In genomic region chr14:103228076-103228806, GRCh38 we compare ENCODE assay signal across 36 cellular contexts.
"Had no signal": no experiment of that assay in that cellular context is flagged by ENCODE, and none has a peak within 500 bp of the region (broad histone marks: within the 10 kb centered on the region; RNA-seq: fewer than 3 reads in every experiment).

No MANE protein-coding gene starts in this region.

- H3K4me2 ChIP-seq: SK-N-SH had no signal

- H3K27ac Mint-ChIP-seq: activated CD4-positive, alpha-beta memory T cell treated with anti-CD3 and anti-CD28 coated beads, Interleukin-2, amount 10 ng/mL, durations not matched to agents 7 days and 5 days; activated CD4-positive, alpha-beta T cell treated with anti-CD3 and anti-CD28 coated beads for 36 hours; activated CD8-positive, alpha-beta memory T cell treated with anti-CD3 and anti-CD28 coated beads, Interleukin-2, amount 10 ng/mL, durations not matched to agents 7 days and 5 days; activated naive CD4-positive, alpha-beta T cell treated with anti-CD3 and anti-CD28 coated beads, Interleukin-2, amount 50 U/mL, for 24 hours; activated naive CD8-positive, alpha-beta T cell treated with anti-CD3 and anti-CD28 coated beads, Interleukin-2, amount 10 ng/mL, durations not matched to agents 7 days and 5 days; activated T-helper 17 cell treated with anti-CD3 and anti-CD28 coated beads, Interleukin-2, amount 50 U/mL, for 72 hours; T-helper 1 cell treated with Interleukin-12 subunit alpha and Interleukin-12 subunit beta and Interleukin-4 antibody, amounts not matched to agents 30 μg/mL and 1 μg/mL, for 36 hours; T-helper 2 cell treated with Interferon-gamma antibody and Interleukin-4, amounts not matched to agents 5 μg/mL and 100 μg/mL, for 36 hours had no signal

- H3K4me1 ChIP-seq: ascending aorta had no signal

- FAIRE-seq: TTC549 had no signal

- DNase-seq: activated CD4-positive, alpha-beta memory T cell treated with anti-CD3 and anti-CD28 coated beads, Interleukin-2, amount 10 ng/mL, durations not matched to agents 7 days and 5 days; activated CD4-positive, alpha-beta T cell treated with anti-CD3 and anti-CD28 coated beads for 36 hours; activated CD8-positive, alpha-beta memory T cell treated with anti-CD3 and anti-CD28 coated beads for 24 hours; activated CD8-positive, alpha-beta memory T cell treated with anti-CD3 and anti-CD28 coated beads, Interleukin-2, amount 10 ng/mL, durations not matched to agents 7 days and 5 days; activated CD8-positive, alpha-beta memory T cell treated with anti-CD3 and anti-CD28 coated beads, Interleukin-2, amount 50 U/mL, for 48 hours; activated effector memory CD4-positive, alpha-beta T cell treated with anti-CD3 and anti-CD28 coated beads, Interleukin-2, amount 50 U/mL, for 16 hours; activated naive CD4-positive, alpha-beta T cell; activated naive CD8-positive, alpha-beta T cell treated with anti-CD3 and anti-CD28 coated beads, Interleukin-2, amount 10 ng/mL, durations not matched to agents 7 days and 5 days; activated T-cell treated with anti-CD3 and anti-CD28 coated beads, Interleukin-2, amount 50 U/mL, for 48 hours; amygdala; Kasumi-1; MG63; NCI-H1048; NCI-H1436 treated with DMSO at 0.1 percent for 48 hours; NCI-H1694 treated with DMSO at 0.1 percent for 48 hours; NCI-H2029; NCI-H345; NCI-H510A; NCI-H526; NCI-H748 treated with DMSO at 0.1 percent for 48 hours; NK-92 treated with Interleukin-12 subunit alpha and Interleukin-12 subunit beta, amount 100 ng/mL, for 24 hours; PC-3; Peyer's patch; RPMI8226; SHP77 treated with DMSO at 0.1 percent for 48 hours had no signal

- H3K36me3 ChIP-seq: ascending aorta, cardiac muscle cell, MG63, Peyer's patch, SJSA1 had no signal

- H3K4me3 Mint-ChIP-seq: activated CD4-positive, alpha-beta memory T cell treated with anti-CD3 and anti-CD28 coated beads, Interleukin-2, amount 10 ng/mL, durations not matched to agents 7 days and 5 days; activated CD4-positive, alpha-beta T cell treated with anti-CD3 and anti-CD28 coated beads for 36 hours; activated CD8-positive, alpha-beta memory T cell treated with anti-CD3 and anti-CD28 coated beads, Interleukin-2, amount 10 ng/mL, durations not matched to agents 7 days and 5 days; activated naive CD4-positive, alpha-beta T cell treated with anti-CD3 and anti-CD28 coated beads, Interleukin-2, amount 50 U/mL, for 24 hours; activated naive CD8-positive, alpha-beta T cell treated with anti-CD3 and anti-CD28 coated beads, Interleukin-2, amount 10 ng/mL, durations not matched to agents 7 days and 5 days; activated T-helper 17 cell treated with anti-CD3 and anti-CD28 coated beads, Interleukin-2, amount 50 U/mL, for 72 hours; central memory CD8-positive, alpha-beta T cell; T-helper 1 cell treated with Interleukin-12 subunit alpha and Interleukin-12 subunit beta and Interleukin-4 antibody, amounts not matched to agents 30 μg/mL and 1 μg/mL, for 36 hours; T-helper 2 cell treated with Interferon-gamma antibody and Interleukin-4, amounts not matched to agents 5 μg/mL and 100 μg/mL, for 36 hours had no signal

- H3K9me3 Mint-ChIP-seq: activated CD4-positive, alpha-beta memory T cell treated with anti-CD3 and anti-CD28 coated beads, Interleukin-2, amount 10 ng/mL, durations not matched to agents 7 days and 5 days; activated naive CD4-positive, alpha-beta T cell treated with anti-CD3 and anti-CD28 coated beads, Interleukin-2, amount 50 U/mL, for 24 hours; activated naive CD8-positive, alpha-beta T cell treated with anti-CD3 and anti-CD28 coated beads, Interleukin-2, amount 10 ng/mL, durations not matched to agents 7 days and 5 days; activated T-helper 17 cell treated with anti-CD3 and anti-CD28 coated beads, Interleukin-2, amount 50 U/mL, for 72 hours; central memory CD8-positive, alpha-beta T cell; T-helper 1 cell treated with Interleukin-12 subunit alpha and Interleukin-12 subunit beta and Interleukin-4 antibody, amounts not matched to agents 30 μg/mL and 1 μg/mL, for 36 hours; T-helper 2 cell treated with Interferon-gamma antibody and Interleukin-4, amounts not matched to agents 5 μg/mL and 100 μg/mL, for 36 hours had no signal

- H3K27me3 Mint-ChIP-seq: activated CD4-positive, alpha-beta T cell treated with anti-CD3 and anti-CD28 coated beads for 36 hours had no signal

- ATAC-seq: activated CD4-positive, alpha-beta T cell treated with anti-CD3 and anti-CD28 coated beads for 36 hours; activated CD4-positive, CD25-positive, alpha-beta regulatory T cell treated with anti-CD3 and anti-CD28 coated beads, Interleukin-2, amount 50 U/mL, for 24 hours; activated CD8-positive, alpha-beta memory T cell treated with anti-CD3 and anti-CD28 coated beads, Interleukin-2, amount 10 ng/mL, durations not matched to agents 7 days and 5 days; activated T-helper 17 cell treated with anti-CD3 and anti-CD28 coated beads, Interleukin-2, amount 50 U/mL, for 72 hours; PC-3 had no signal

- H3K9ac ChIP-seq: SK-N-SH had no signal

- H3K4me1 Mint-ChIP-seq: activated CD4-positive, alpha-beta memory T cell treated with anti-CD3 and anti-CD28 coated beads, Interleukin-2, amount 10 ng/mL, durations not matched to agents 7 days and 5 days; activated CD4-positive, alpha-beta T cell treated with anti-CD3 and anti-CD28 coated beads for 36 hours; activated CD8-positive, alpha-beta memory T cell treated with anti-CD3 and anti-CD28 coated beads, Interleukin-2, amount 10 ng/mL, durations not matched to agents 7 days and 5 days; activated naive CD4-positive, alpha-beta T cell treated with anti-CD3 and anti-CD28 coated beads, Interleukin-2, amount 50 U/mL, for 24 hours; activated naive CD8-positive, alpha-beta T cell treated with anti-CD3 and anti-CD28 coated beads, Interleukin-2, amount 10 ng/mL, durations not matched to agents 7 days and 5 days; activated T-helper 17 cell treated with anti-CD3 and anti-CD28 coated beads, Interleukin-2, amount 50 U/mL, for 72 hours; central memory CD8-positive, alpha-beta T cell had no signal

- H3K27ac ChIP-seq: ascending aorta, cardiac muscle cell, Peyer's patch, SJSA1 had no signal

- H3K4me3 ChIP-seq: ascending aorta, cardiac muscle cell, MG63, Peyer's patch, SJSA1 had no signal

- H3K27me3 ChIP-seq: ascending aorta, cardiac muscle cell, MG63, Peyer's patch, SJSA1 had no signal

- H3K36me3 Mint-ChIP-seq: activated CD8-positive, alpha-beta memory T cell treated with anti-CD3 and anti-CD28 coated beads, Interleukin-2, amount 10 ng/mL, durations not matched to agents 7 days and 5 days; activated naive CD4-positive, alpha-beta T cell treated with anti-CD3 and anti-CD28 coated beads, Interleukin-2, amount 50 U/mL, for 24 hours; activated naive CD8-positive, alpha-beta T cell treated with anti-CD3 and anti-CD28 coated beads, Interleukin-2, amount 10 ng/mL, durations not matched to agents 7 days and 5 days had no signal

- H3K9me3 ChIP-seq: ascending aorta, MG63, Peyer's patch, SJSA1, SK-N-SH had no signal
